19 cellular contexts compared by ENCODE assay signal in the genomic region with DNA sequence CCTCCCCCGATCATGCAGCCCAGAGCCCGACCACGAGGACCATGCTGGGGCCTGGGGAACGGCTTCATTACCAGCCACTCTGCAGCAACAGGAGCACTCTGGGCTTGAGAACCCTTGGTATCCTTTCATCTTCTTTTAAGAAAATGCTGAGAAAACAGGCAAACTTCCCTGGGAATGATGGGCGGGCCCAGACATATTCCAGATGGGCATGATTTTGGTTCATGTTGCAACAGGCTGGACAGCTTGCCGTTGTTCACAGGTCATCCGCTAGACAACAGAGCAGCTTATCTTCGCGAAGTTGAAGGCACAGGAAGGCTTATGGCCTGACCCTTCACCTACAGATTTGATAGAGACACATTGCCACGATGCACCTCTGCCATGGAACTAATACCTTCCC.
DNase-seq lines count a peak whose midpoint lies in the region; ATAC-seq, FAIRE-seq and TF ChIP-seq lines count a peak whose summit lies in the region.
"Had no signal": no experiment of that assay in that cellular context is flagged by ENCODE, and none has a peak within 500 bp of the region (broad histone marks: within the 10 kb centered on the region; RNA-seq: fewer than 3 reads in every experiment).

No MANE protein-coding gene starts in this region.

- no peak overlapping the region for H3K27ac ChIP-seq in BLaER1 treated with 17β-estradiol and CSF1 and Interleukin-3, amounts not matched to agents 10 nM and 100 nM
- H3K27ac ChIP-seq in neural progenitor cell, result no peak overlapping the region

- H3K27ac Mint-ChIP-seq in neural progenitor cell (peak overlapping the region; percentile 60), mesothelial cell of epicardium (no peak overlapping the region)
- H3K27ac Mint-ChIP-seq: activated CD4-positive, alpha-beta memory T cell treated with anti-CD3 and anti-CD28 coated beads, Interleukin-2, amount 10 ng/mL, durations not matched to agents 7 days and 5 days; activated naive CD8-positive, alpha-beta T cell treated with anti-CD3 and anti-CD28 coated beads for 36 hours; activated T-cell treated with anti-CD3 and anti-CD28 coated beads, Interleukin-2, amount 50 U/mL, for 72 hours; T-cell had no signal

- ATAC-seq in GM19328 (IDR thresholded peaks at IDR 0.05; ENCODE audit: unreplicated experiment) (no peak), GM21825 (IDR thresholded peaks at IDR 0.05; ENCODE audit: unreplicated experiment) (no peak)
- ATAC-seq: activated T-cell treated with anti-CD3 and anti-CD28 coated beads, Interleukin-2, amount 50 U/mL, for 72 hours had no signal

- no peak for TF ChIP-seq CTCF in fibroblast of mammary gland (conservative IDR thresholded peaks at IDR 0.05; ENCODE audit: control insufficient read depth, insufficient read depth, low read depth, low read length)
- TF ChIP-seq CTCF in neural progenitor cell (IDR thresholded peaks at IDR 0.05), result no peak
- no peak for TF ChIP-seq CTCF in mesothelial cell of epicardium (IDR thresholded peaks at IDR 0.05; ENCODE audit: unreplicated experiment)

- peaks cover 10 to 52% (median 32%) of the 10 kb centered on the region in 10 experiments for H3K4me1 ChIP-seq in BLaER1 treated with 17β-estradiol and CSF1 and Interleukin-3, amounts not matched to agents 10 nM and 100 nM
- H3K4me1 ChIP-seq in neural progenitor cell, result peaks cover 41% of the 10 kb centered on the region

- H3K36me3 ChIP-seq in BLaER1 treated with 17β-estradiol and CSF1 and Interleukin-3, amounts not matched to agents 10 nM and 100 nM, result no peaks in the 10 kb centered on the region
- no peaks in the 10 kb centered on the region for H3K36me3 ChIP-seq in neural progenitor cell

- H3K4me1 Mint-ChIP-seq in neural progenitor cell (peaks cover 80% of the 10 kb centered on the region), mesothelial cell of epicardium (peaks cover 53% of the 10 kb centered on the region)
- H3K4me1 Mint-ChIP-seq: central memory CD8-positive, alpha-beta T cell; T-cell had no signal

- FAIRE-seq in frontal cortex (lab: Jason Lieb, UNC), result no peak

- no peaks in the 10 kb centered on the region for H3F3A ChIP-seq in neural progenitor cell (ENCODE audit: low read depth)

- H3K4me3 Mint-ChIP-seq in neural progenitor cell (no peak overlapping the region), mesothelial cell of epicardium (no peak overlapping the region)
- H3K4me3 Mint-ChIP-seq: activated CD4-positive, alpha-beta memory T cell treated with anti-CD3 and anti-CD28 coated beads, Interleukin-2, amount 10 ng/mL, durations not matched to agents 7 days and 5 days; activated naive CD8-positive, alpha-beta T cell treated with anti-CD3 and anti-CD28 coated beads for 36 hours; activated T-cell treated with anti-CD3 and anti-CD28 coated beads, Interleukin-2, amount 50 U/mL, for 72 hours; central memory CD8-positive, alpha-beta T cell; nephron; T-cell had no signal

- peaks cover 0 to 65% (median 0%) of the 10 kb centered on the region in 11 experiments; a peak in 5 of 22 replicates for H3K27me3 ChIP-seq in BLaER1 treated with 17β-estradiol and CSF1 and Interleukin-3, amounts not matched to agents 10 nM and 100 nM
- no peaks in the 10 kb centered on the region for H3K27me3 ChIP-seq in neural progenitor cell

- peak overlapping the region; percentile 27 to 85 (median 64); a peak in 21 of 22 replicates for H3K4me2 ChIP-seq in BLaER1 treated with 17β-estradiol and CSF1 and Interleukin-3, amounts not matched to agents 10 nM and 100 nM
- H3K4me2 ChIP-seq in neural progenitor cell, result no peak overlapping the region

- H3K9me3 Mint-ChIP-seq in neural progenitor cell (no peaks in the 10 kb centered on the region), mesothelial cell of epicardium (no peaks in the 10 kb centered on the region)
- H3K9me3 Mint-ChIP-seq: activated CD4-positive, alpha-beta memory T cell treated with anti-CD3 and anti-CD28 coated beads, Interleukin-2, amount 10 ng/mL, durations not matched to agents 7 days and 5 days; activated naive CD8-positive, alpha-beta T cell treated with anti-CD3 and anti-CD28 coated beads for 36 hours; activated T-cell treated with anti-CD3 and anti-CD28 coated beads, Interleukin-2, amount 50 U/mL, for 72 hours; central memory CD8-positive, alpha-beta T cell; nephron; T-cell had no signal

- H4K20me1 ChIP-seq in BLaER1 treated with 17β-estradiol and CSF1 and Interleukin-3, amounts not matched to agents 10 nM and 100 nM, result peaks cover 0 to 20% (median 0%) of the 10 kb centered on the region in 11 experiments; a peak in 5 of 22 replicates
- peaks cover 4% of the 10 kb centered on the region for H4K20me1 ChIP-seq in neural progenitor cell (ENCODE audit: low read depth)

- DNase-seq in NCI-H82 (lab: John Stamatoyannopoulos, UW), result peak; percentile 80
- DNase-seq in fibroblast of mammary gland (ENCODE audit: low read depth), result peak; percentile 59
- no peak for DNase-seq in neural progenitor cell (ENCODE audit: low spot score)
- no peak for DNase-seq in frontal cortex (ENCODE audit: low spot score in 2 of 2)
- no peak for DNase-seq in mesothelial cell of epicardium (ENCODE audit: low spot score in 2 of 2, unreplicated experiment in 2 of 2)
- DNase-seq: activated CD4-positive, alpha-beta memory T cell treated with anti-CD3 and anti-CD28 coated beads, Interleukin-2, amount 10 ng/mL, durations not matched to agents 7 days and 5 days; activated naive CD8-positive, alpha-beta T cell treated with anti-CD3 and anti-CD28 coated beads for 36 hours; activated T-cell treated with anti-CD3 and anti-CD28 coated beads, Interleukin-2, amount 50 U/mL, for 72 hours; effector CD4-positive, alpha-beta T cell; mesenchymal stem cell; NCI-H1930; NCI-H748 treated with DMSO at 0.1 percent for 48 hours; stimulated activated naive CD4-positive, alpha-beta T cell treated with Interleukin-2 at 50 U/mL for 16 hours; T-cell had no signal

- H3K79me2 ChIP-seq in neural progenitor cell (ENCODE audit: low read depth), result no peaks in the 10 kb centered on the region

- H3K27me3 Mint-ChIP-seq in neural progenitor cell (ENCODE audit: insufficient read depth, low read depth), result peaks cover 4% of the 10 kb centered on the region
- no peaks in the 10 kb centered on the region for H3K27me3 Mint-ChIP-seq in mesothelial cell of epicardium (ENCODE audit: low read depth)
- H3K27me3 Mint-ChIP-seq: T-cell had no signal

- H3K9ac ChIP-seq in BLaER1 treated with 17β-estradiol and CSF1 and Interleukin-3, amounts not matched to agents 10 nM and 100 nM, result no peak overlapping the region
- no peak overlapping the region for H3K9ac ChIP-seq in neural progenitor cell

- H3K36me3 Mint-ChIP-seq in neural progenitor cell (peaks cover 1% of the 10 kb centered on the region), mesothelial cell of epicardium (no peaks in the 10 kb centered on the region)
- H3K36me3 Mint-ChIP-seq: activated naive CD8-positive, alpha-beta T cell treated with anti-CD3 and anti-CD28 coated beads for 36 hours; T-cell had no signal

- no peaks in the 10 kb centered on the region for H3K9me3 ChIP-seq in BLaER1 treated with 17β-estradiol and CSF1 and Interleukin-3, amounts not matched to agents 10 nM and 100 nM (replicated peaks in 1 of 11)
- H3K9me3 ChIP-seq in neural progenitor cell (ENCODE audit: low read depth), result no peaks in the 10 kb centered on the region

- no peak overlapping the region for H3K4me3 ChIP-seq in BLaER1 treated with 17β-estradiol and CSF1 and Interleukin-3, amounts not matched to agents 10 nM and 100 nM
- no peak overlapping the region for H3K4me3 ChIP-seq in fibroblast of mammary gland (ENCODE audit: control insufficient read depth, low read depth, low read length)
- H3K4me3 ChIP-seq in neural progenitor cell, result no peak overlapping the region

- no peak overlapping the region for H2AFZ ChIP-seq in neural progenitor cell (replicated peaks)

Comparison
In these comparisons a context has a peak if more than half of its experiments do, and no peak if none do; other contexts are left out.
1. DNase-seq: peak in NCI-H82 (single experiment) and fibroblast of mammary gland (single experiment); none in neural progenitor cell (single experiment), frontal cortex (0 of 2) and mesothelial cell of epicardium (0 of 2).